ENCODE assay signal across 18 cellular contexts in genomic region chr3:98814799-98815450, GRCh38. TPM values are rescaled to one million over a fixed set of nuclear protein-coding genes. Genes with fewer than 3 reads are reported as not detected.
DNase-seq lines count a peak whose midpoint lies in the region; ATAC-seq and TF ChIP-seq lines count a peak whose summit lies in the region.
"Had no signal": no experiment of that assay in that cellular context is flagged by ENCODE, and none has a peak within 500 bp of the region (broad histone marks: within the 10 kb centered on the region; RNA-seq: fewer than 3 reads in every experiment).

No MANE protein-coding gene starts in this region.

- H3K9me3 Mint-ChIP-seq in Caco-2 (ENCODE audit: unreplicated experiment) = no peaks in the 10 kb centered on the region
- H3K9me3 Mint-ChIP-seq in CD8-positive, alpha-beta T cell = no peaks in the 10 kb centered on the region
- H3K9me3 Mint-ChIP-seq: activated naive CD4-positive, alpha-beta T cell treated with anti-CD3 and anti-CD28 coated beads, Interleukin-2, amount 50 U/mL, for 24 hours; naive B cell; stimulated activated naive B cell treated with anti-CD40 and anti-IgM and Interleukin-4, amounts not matched to agents 10 μg/mL and 1 μg/mL and 100 μg/mL, for 72 hours had no signal

- BruUV-seq in Caco-2 (replicated peaks; lab: Mats Ljungman, UMichigan) = no TSS peak

- no peaks in the 10 kb centered on the region for H3K27me3 ChIP-seq in Caco-2 (replicated peaks; ENCODE audit: control insufficient read depth, insufficient read depth, low read length)
- H3K27me3 ChIP-seq in mesendoderm (ENCODE audit: insufficient read depth, low read length, poor library complexity) = no peaks in the 10 kb centered on the region
- no peaks in the 10 kb centered on the region for H3K27me3 ChIP-seq in CD8-positive, alpha-beta T cell (ENCODE audit: insufficient read depth, low read length)
- H3K27me3 ChIP-seq: BLaER1 treated with 17β-estradiol and CSF1 and Interleukin-3, amounts not matched to agents 10 nM and 100 nM; dorsolateral prefrontal cortex had no signal

- no peak overlapping the region for H3K27ac ChIP-seq in mesendoderm (ENCODE audit: low read depth, low read length)
- no peak overlapping the region for H3K27ac ChIP-seq in CD8-positive, alpha-beta T cell (ENCODE audit: low read depth, low read length)
- H3K27ac ChIP-seq: BLaER1 treated with 17β-estradiol and CSF1 and Interleukin-3, amounts not matched to agents 10 nM and 100 nM; dorsolateral prefrontal cortex had no signal

- no peak overlapping the region for H2BK5ac ChIP-seq in mesendoderm (ENCODE audit: low read length)

- H3K4me3 Mint-ChIP-seq in Caco-2 (ENCODE audit: unreplicated experiment) = peak overlapping the region; percentile 6
- no peak overlapping the region for H3K4me3 Mint-ChIP-seq in CD8-positive, alpha-beta T cell
- H3K4me3 Mint-ChIP-seq: activated naive CD4-positive, alpha-beta T cell treated with anti-CD3 and anti-CD28 coated beads, Interleukin-2, amount 50 U/mL, for 24 hours; naive B cell; stimulated activated naive B cell treated with anti-CD40 and anti-IgM and Interleukin-4, amounts not matched to agents 10 μg/mL and 1 μg/mL and 100 μg/mL, for 72 hours had no signal

- H3K4ac ChIP-seq in mesendoderm (ENCODE audit: low read depth, low read length) = no peak overlapping the region

- H3K27ac Mint-ChIP-seq in Caco-2 (ENCODE audit: unreplicated experiment) = peak overlapping the region; percentile 35
- H3K27ac Mint-ChIP-seq in CD8-positive, alpha-beta T cell = no peak overlapping the region
- H3K27ac Mint-ChIP-seq: activated naive CD4-positive, alpha-beta T cell treated with anti-CD3 and anti-CD28 coated beads, Interleukin-2, amount 50 U/mL, for 24 hours; naive B cell; stimulated activated naive B cell treated with anti-CD40 and anti-IgM and Interleukin-4, amounts not matched to agents 10 μg/mL and 1 μg/mL and 100 μg/mL, for 72 hours had no signal

- no peak for ATAC-seq in CD8-positive, alpha-beta T cell
- no peak for ATAC-seq in HG03378 (IDR thresholded peaks at IDR 0.05; ENCODE audit: unreplicated experiment)
- ATAC-seq: left cardiac atrium; stimulated activated naive B cell treated with anti-CD40 and anti-IgM and Interleukin-4, amounts not matched to agents 10 μg/mL and 1 μg/mL and 100 μg/mL, for 72 hours had no signal

- peaks cover 13% of the 10 kb centered on the region for H3K4me1 Mint-ChIP-seq in Caco-2 (ENCODE audit: low read depth, unreplicated experiment)
- no peaks in the 10 kb centered on the region for H3K4me1 Mint-ChIP-seq in CD8-positive, alpha-beta T cell (ENCODE audit: low read depth)
- H3K4me1 Mint-ChIP-seq: naive B cell; stimulated activated naive B cell treated with anti-CD40 and anti-IgM and Interleukin-4, amounts not matched to agents 10 μg/mL and 1 μg/mL and 100 μg/mL, for 72 hours had no signal

- H3K27me3 Mint-ChIP-seq in Caco-2 (ENCODE audit: insufficient read depth, unreplicated experiment) = no peaks in the 10 kb centered on the region
- H3K27me3 Mint-ChIP-seq in CD8-positive, alpha-beta T cell (ENCODE audit: low read depth) = no peaks in the 10 kb centered on the region
- H3K27me3 Mint-ChIP-seq: activated naive CD4-positive, alpha-beta T cell treated with anti-CD3 and anti-CD28 coated beads, Interleukin-2, amount 50 U/mL, for 24 hours; naive B cell; stimulated activated naive B cell treated with anti-CD40 and anti-IgM and Interleukin-4, amounts not matched to agents 10 μg/mL and 1 μg/mL and 100 μg/mL, for 72 hours had no signal

- CTCF ChIA-PET in Caco-2 (lab: Charles Lee) = interaction anchor here (0.6 to 2.2 kb wide), 6 partner anchors 9 to 221 kb away, joined by 3 to 26 read pairs (median 4); partner anchors contain the start of genes CPOX and DCBLD2
- CTCF ChIA-PET in CD8-positive, alpha-beta T cell (lab: Charles Lee) = interaction anchor here (1.0 to 1.6 kb wide), 2 partner anchors 11 to 16 kb away, joined by 3 read pairs; no protein-coding TSS in a partner anchor

- H3K4me1 ChIP-seq in Caco-2 (peaks cover 12% of the 10 kb centered on the region), mesendoderm (ENCODE audit: control insufficient read depth, low read depth, low read length) (no peaks in the 10 kb centered on the region)
- no peaks in the 10 kb centered on the region for H3K4me1 ChIP-seq in CD8-positive, alpha-beta T cell (ENCODE audit: insufficient read depth, low read length)
- H3K4me1 ChIP-seq: HAP-1 had no signal

- no peak overlapping the region for H2BK15ac ChIP-seq in mesendoderm (replicated peaks; ENCODE audit: low read depth)

- H3K23ac ChIP-seq in mesendoderm (ENCODE audit: low read length) = no peak overlapping the region

- H3K79me1 ChIP-seq in mesendoderm (ENCODE audit: low read length) = no peaks in the 10 kb centered on the region

- H3K9me3 ChIP-seq in Caco-2 = no peaks in the 10 kb centered on the region
- no peaks in the 10 kb centered on the region for H3K9me3 ChIP-seq in CD8-positive, alpha-beta T cell (ENCODE audit: low read length)
- H3K9me3 ChIP-seq: BLaER1 treated with 17β-estradiol and CSF1 and Interleukin-3, amounts not matched to agents 10 nM and 100 nM; HAP-1 had no signal

- POLR2A ChIA-PET in Caco-2 (lab: Charles Lee) = interaction anchor here (0.6 kb wide), 1 partner anchor 249 kb away, joined by 3 read pairs; no protein-coding TSS in a partner anchor
- POLR2A ChIA-PET in CD8-positive, alpha-beta T cell (lab: Charles Lee) = no interaction called here

- H3K36me3 ChIP-seq in Caco-2 (ENCODE audit: control insufficient read depth, insufficient read depth, low read length) (peaks cover 1% of the 10 kb centered on the region), mesendoderm (ENCODE audit: control insufficient read depth, insufficient read depth, low read length) (no peaks in the 10 kb centered on the region)
- H3K36me3 ChIP-seq in CD8-positive, alpha-beta T cell (ENCODE audit: insufficient read depth, low read length) = no peaks in the 10 kb centered on the region
- H3K36me3 ChIP-seq: HAP-1 had no signal

- no peak overlapping the region for H3K4me3 ChIP-seq in Caco-2 (ENCODE audit: low read depth, low read length)
- H3K4me3 ChIP-seq in choroid plexus epithelial cell (ENCODE audit: low read depth, low read length) = no peak overlapping the region
- H3K4me3 ChIP-seq in mesendoderm (ENCODE audit: low read length) = no peak overlapping the region
- no peak overlapping the region for H3K4me3 ChIP-seq in CD8-positive, alpha-beta T cell (ENCODE audit: low read depth, low read length)
- H3K4me3 ChIP-seq: BLaER1 treated with 17β-estradiol and CSF1 and Interleukin-3, amounts not matched to agents 10 nM and 100 nM; dorsolateral prefrontal cortex; HAP-1 had no signal

- peaks cover 28% of the 10 kb centered on the region for H3K36me3 Mint-ChIP-seq in Caco-2 (ENCODE audit: insufficient read depth, unreplicated experiment)
- peaks cover 2% of the 10 kb centered on the region for H3K36me3 Mint-ChIP-seq in CD8-positive, alpha-beta T cell
- H3K36me3 Mint-ChIP-seq: naive B cell; stimulated activated naive B cell treated with anti-CD40 and anti-IgM and Interleukin-4, amounts not matched to agents 10 μg/mL and 1 μg/mL and 100 μg/mL, for 72 hours had no signal

- no CpG with 5 or more reads among the region's 5 CpGs for WGBS in mesendoderm (ENCODE audit: extremely low coverage, insufficient coverage, low lambda C conversion rate)

- DNase-seq in Caco-2 = no peak
- peak; percentile 40 for DNase-seq in NCI-H226
- DNase-seq in choroid plexus epithelial cell (ENCODE audit: low read depth) = peak; percentile 85
- peak; percentile 37 for DNase-seq in mesendoderm
- no peak for DNase-seq in NCI-H1694 treated with DMSO at 0.1 percent for 48 hours (lab: John Stamatoyannopoulos, UW)
- DNase-seq in kidney tubule cell (ENCODE audit: low spot score) = no peak
- no peak for DNase-seq in CD8-positive, alpha-beta T cell
- DNase-seq: activated CD8-positive, alpha-beta memory T cell treated with anti-CD3 and anti-CD28 coated beads, Interleukin-2, amount 50 U/mL, for 4 hours; dorsolateral prefrontal cortex; glutamatergic neuron; left cardiac atrium; MM.1S; naive B cell; stimulated activated naive B cell treated with anti-CD40 and anti-IgM and Interleukin-4, amounts not matched to agents 10 μg/mL and 1 μg/mL and 100 μg/mL, for 72 hours had no signal

- no peak overlapping the region for H3K4me2 ChIP-seq in mesendoderm (ENCODE audit: low read length)
- H3K4me2 ChIP-seq: BLaER1 treated with 17β-estradiol and CSF1 and Interleukin-3, amounts not matched to agents 10 nM and 100 nM had no signal

- H3K56ac ChIP-seq in mesendoderm (ENCODE audit: low read length) = no peak overlapping the region

- H4K5ac ChIP-seq in mesendoderm (ENCODE audit: low read length) = no peak overlapping the region

- no peak overlapping the region for H2AK5ac ChIP-seq in mesendoderm (ENCODE audit: low read length)

- H4K8ac ChIP-seq in mesendoderm (ENCODE audit: low read depth, low read length) = no peak overlapping the region

- TF ChIP-seq CTCF in Caco-2 (IDR thresholded peaks at IDR 0.05; ENCODE audit: insufficient read depth in 1 of 2, low read depth in 1 of 2, low read length in 1 of 2, severe bottlenecking in 1 of 2, unreplicated experiment in 1 of 2) (no peak), choroid plexus epithelial cell (conservative IDR thresholded peaks at IDR 0.05; ENCODE audit: low read depth, low read length) (no peak)
- TF ChIP-seq CTCF in CD8-positive, alpha-beta T cell (IDR thresholded peaks at IDR 0.05) = no peak

- no peaks in the 10 kb centered on the region for H3K79me2 ChIP-seq in mesendoderm (ENCODE audit: control insufficient read depth, insufficient read depth, low read length)

- H2BK120ac ChIP-seq in mesendoderm (ENCODE audit: low read depth, low read length) = no peak overlapping the region

- intact Hi-C loops in Caco-2 (cut with micrococcal nuclease; ENCODE audit: unreplicated experiment) = loop anchor here (5.0 to 10.0 kb wide), 4 partner anchors 62 to 780 kb away; partner anchors contain the start of genes CLDND1 and GABRR3
- intact Hi-C loops in CD8-positive, alpha-beta T cell (cut with DNase I, micrococcal nuclease) = loop anchor here (5.0 kb wide), 4 partner anchors 177 to 1023 kb away; no protein-coding TSS in a partner anchor

- no peak overlapping the region for H3K9ac ChIP-seq in mesendoderm (ENCODE audit: low read length)

- no peak overlapping the region for H3K18ac ChIP-seq in mesendoderm (ENCODE audit: low read length)

RNA-seq across cellular contexts. Expression of gene ST3GAL6, which starts 51.8 kb away (rescaled TPM):
- 59.7 and 67.2 TPM in 2 replicates for total RNA-seq in Caco-2 (2022)
- polyA plus RNA-seq in mesendoderm (2013, experiment 1 of 2) = 2.7 TPM
- 2.6 TPM for polyA plus RNA-seq in mesendoderm (2013, experiment 2 of 2)
- total RNA-seq in CD8-positive, alpha-beta T cell = not detected

Comparison
In these comparisons a context has a peak if more than half of its experiments do, and no peak if none do; other contexts are left out.
1. DNase-seq: peak in NCI-H226 (single experiment), choroid plexus epithelial cell (single experiment) and mesendoderm (single experiment); none in Caco-2 (0 of 2), NCI-H1694 treated with DMSO at 0.1 percent for 48 hours (single experiment), kidney tubule cell (single experiment) and CD8-positive, alpha-beta T cell (0 of 7).
2. RNA of gene ST3GAL6, which starts 51.8 kb away (total RNA-seq): 59.7 to 67.2 TPM in Caco-2; not detected in CD8-positive, alpha-beta T cell; every median in the first group is over 10 times any median in the second.